Comparison of ENCODE assay signal across 12 cellular contexts in the genomic region with DNA sequence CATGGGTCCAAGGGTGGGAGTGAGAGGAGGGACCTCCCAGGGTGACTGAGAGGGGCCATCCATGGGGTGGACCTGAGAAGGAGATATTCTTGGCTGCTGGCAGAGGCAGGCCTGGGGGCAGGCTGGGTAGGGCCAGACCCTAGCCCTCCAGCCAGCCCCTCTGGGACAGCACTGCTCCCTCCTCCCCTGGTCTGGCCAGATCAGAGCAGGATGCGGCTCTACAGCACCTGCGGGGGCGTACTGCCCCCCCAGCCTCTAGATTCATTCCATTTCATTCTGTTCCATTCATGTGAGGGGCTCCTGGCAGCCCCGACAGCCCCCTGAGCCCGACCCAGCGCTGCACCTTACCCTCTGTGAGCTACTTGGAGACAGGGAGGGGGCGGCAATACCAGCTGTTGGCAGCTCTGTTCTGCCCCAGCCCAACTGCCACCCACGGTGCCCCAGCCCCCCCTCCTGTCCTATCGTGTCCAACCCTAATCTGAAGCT. TPM values are rescaled to one million over a fixed set of nuclear protein-coding genes. Genes with fewer than 3 reads are reported as not detected.
DNase-seq lines count a peak whose midpoint lies in the region; ATAC-seq and TF ChIP-seq lines count a peak whose summit lies in the region.
"Had no signal": no experiment of that assay in that cellular context is flagged by ENCODE, and none has a peak within 500 bp of the region (broad histone marks: within the 10 kb centered on the region; RNA-seq: fewer than 3 reads in every experiment).

No MANE protein-coding gene starts in this region.

- TF ChIP-seq CTCF in Peyer's patch (IDR thresholded peaks at IDR 0.05), result no peak
- TF ChIP-seq CTCF in foreskin fibroblast (IDR thresholded peaks at IDR 0.05; ENCODE audit: low read depth, low read length), result no peak
- TF ChIP-seq CTCF in osteoblast (IDR thresholded peaks at IDR 0.05; ENCODE audit: extremely low read depth, low read depth, low read length), result no peak

- H2AFZ ChIP-seq in ACC112 (ENCODE audit: low read length, unreplicated experiment), result no peak overlapping the region
- H2AFZ ChIP-seq in osteoblast (ENCODE audit: low read length), result peak overlapping the region; percentile 7
- H2AFZ ChIP-seq: PC-9 had no signal

- ATAC-seq in activated T-cell treated with anti-CD3 and anti-CD28 coated beads, Interleukin-2, amount 50 U/mL, for 4 hours, result no peak
- ATAC-seq: activated CD4-positive, alpha-beta T cell treated with anti-CD3 and anti-CD28 coated beads for 36 hours had no signal

- H3K36me3 Mint-ChIP-seq in activated T-cell treated with anti-CD3 and anti-CD28 coated beads, Interleukin-2, amount 50 U/mL, for 4 hours (ENCODE audit: insufficient read depth), result no peaks in the 10 kb centered on the region
- H3K36me3 Mint-ChIP-seq: activated naive CD8-positive, alpha-beta T cell treated with anti-CD3 and anti-CD28 coated beads, Interleukin-2, amount 10 ng/mL, durations not matched to agents 7 days and 5 days had no signal

- H3K27me3 ChIP-seq in ACC112 (ENCODE audit: insufficient read depth, low read length), result no peaks in the 10 kb centered on the region
- no peaks in the 10 kb centered on the region for H3K27me3 ChIP-seq in Peyer's patch
- no peaks in the 10 kb centered on the region for H3K27me3 ChIP-seq in osteoblast (ENCODE audit: insufficient read depth, low read length)

- H3K4me3 ChIP-seq in ACC112 (ENCODE audit: low read depth, low read length) (peak overlapping the region; percentile 75), Peyer's patch (peak overlapping the region; percentile 5 to 47 (median 22)), foreskin fibroblast (ENCODE audit: low read depth in 1 of 2, low read length in 2 of 2) (peak overlapping the region; percentile 51 to 53), osteoblast (ENCODE audit: insufficient read depth, low read length) (peak overlapping the region; percentile 80)
- H3K4me3 ChIP-seq: PC-9 had no signal

- H3K79me2 ChIP-seq in ACC112 (ENCODE audit: control insufficient read depth, insufficient read depth, low read length, unreplicated experiment), result no peaks in the 10 kb centered on the region
- peaks cover 24% of the 10 kb centered on the region for H3K79me2 ChIP-seq in osteoblast (ENCODE audit: insufficient read depth, low read length)

- no peaks in the 10 kb centered on the region for H3K4me1 Mint-ChIP-seq in activated T-cell treated with anti-CD3 and anti-CD28 coated beads, Interleukin-2, amount 50 U/mL, for 4 hours (ENCODE audit: low read depth)
- H3K4me1 Mint-ChIP-seq: activated CD4-positive, alpha-beta T cell treated with anti-CD3 and anti-CD28 coated beads for 36 hours; activated naive CD8-positive, alpha-beta T cell treated with anti-CD3 and anti-CD28 coated beads, Interleukin-2, amount 10 ng/mL, durations not matched to agents 7 days and 5 days had no signal

- no peaks in the 10 kb centered on the region for H3K9me3 ChIP-seq in Peyer's patch
- no peaks in the 10 kb centered on the region for H3K9me3 ChIP-seq in osteoblast (ENCODE audit: low read depth, low read length)

- H3K36me3 ChIP-seq in ACC112 (ENCODE audit: insufficient read depth, low read length), result no peaks in the 10 kb centered on the region
- peaks cover 0 to 5% (median 0%) of the 10 kb centered on the region in 3 donors for H3K36me3 ChIP-seq in Peyer's patch
- peaks cover 8% of the 10 kb centered on the region for H3K36me3 ChIP-seq in osteoblast (ENCODE audit: insufficient read depth, low read length)

- no peaks in the 10 kb centered on the region for H4K20me1 ChIP-seq in osteoblast (ENCODE audit: insufficient read depth, low read length)

- H3K4me1 ChIP-seq in ACC112 (ENCODE audit: control insufficient read depth, insufficient read depth, low read length, unreplicated experiment) (peaks cover 17% of the 10 kb centered on the region), Peyer's patch (peaks cover 0 to 23% (median 0%) of the 10 kb centered on the region in 4 donors), osteoblast (ENCODE audit: insufficient read depth, low read length) (peaks cover 19% of the 10 kb centered on the region)

- no peak for TF ChIP-seq POLR2A in Peyer's patch (IDR thresholded peaks at IDR 0.05)

- DNase-seq in Peyer's patch (no peak), foreskin fibroblast (no peak), osteoblast (ENCODE audit: insufficient read length, low spot score, missing footprints) (no peak), cerebellar cortex (ENCODE audit: low spot score) (no peak), C1 segment of cervical spinal cord (lab: John Stamatoyannopoulos, UW) (no peak), cortex of kidney (lab: John Stamatoyannopoulos, UW) (no peak)
- DNase-seq in activated T-cell treated with anti-CD3 and anti-CD28 coated beads, Interleukin-2, amount 50 U/mL, for 4 hours, result no peak
- DNase-seq: activated CD4-positive, alpha-beta T cell treated with anti-CD3 and anti-CD28 coated beads for 36 hours; activated naive CD8-positive, alpha-beta T cell treated with anti-CD3 and anti-CD28 coated beads, Interleukin-2, amount 10 ng/mL, durations not matched to agents 7 days and 5 days; NCI-H146; PC-9 had no signal

- H3K4me2 ChIP-seq in osteoblast (ENCODE audit: insufficient read depth, low read length), result peak overlapping the region; percentile 75
- H3K4me2 ChIP-seq: PC-9 had no signal

- H3K27ac ChIP-seq in ACC112 (ENCODE audit: low read depth, low read length) (no peak overlapping the region), Peyer's patch (peak overlapping the region; percentile 10 to 35 (median 24)), osteoblast (ENCODE audit: low read depth, low read length) (peak overlapping the region; percentile 50)
- H3K27ac ChIP-seq: PC-9 had no signal

- H3K4me3 Mint-ChIP-seq in activated T-cell treated with anti-CD3 and anti-CD28 coated beads, Interleukin-2, amount 50 U/mL, for 4 hours, result no peak overlapping the region
- H3K4me3 Mint-ChIP-seq: activated CD4-positive, alpha-beta T cell treated with anti-CD3 and anti-CD28 coated beads for 36 hours; activated naive CD8-positive, alpha-beta T cell treated with anti-CD3 and anti-CD28 coated beads, Interleukin-2, amount 10 ng/mL, durations not matched to agents 7 days and 5 days had no signal

- H3K9me3 Mint-ChIP-seq in activated T-cell treated with anti-CD3 and anti-CD28 coated beads, Interleukin-2, amount 50 U/mL, for 4 hours, result no peaks in the 10 kb centered on the region
- H3K9me3 Mint-ChIP-seq: activated naive CD8-positive, alpha-beta T cell treated with anti-CD3 and anti-CD28 coated beads, Interleukin-2, amount 10 ng/mL, durations not matched to agents 7 days and 5 days had no signal

- no peaks in the 10 kb centered on the region for H3K27me3 Mint-ChIP-seq in activated T-cell treated with anti-CD3 and anti-CD28 coated beads, Interleukin-2, amount 50 U/mL, for 4 hours (ENCODE audit: low read depth)
- H3K27me3 Mint-ChIP-seq: activated CD4-positive, alpha-beta T cell treated with anti-CD3 and anti-CD28 coated beads for 36 hours had no signal

RNA-seq across cellular contexts. Expression of gene MYRF, which starts 34.3 kb away (rescaled TPM):
- total RNA-seq in Peyer's patch (10 to 100 TPM; 18.2 to 80.9 (median 49.9) TPM), osteoblast (0.29 and 0.36 TPM in 2 replicates)
- 1 to 10 TPM in 1 of 3 donors, under 1 TPM in 2; 0.08 to 1.1 (median 0.24) TPM for total RNA-seq in activated T-cell treated with anti-CD3 and anti-CD28 coated beads, Interleukin-2, amount 50 U/mL, for 4 hours

RNA-seq across cellular contexts. Expression of gene DAGLA, which starts 37.9 kb away (rescaled TPM):
- total RNA-seq in Peyer's patch, result 10 to 100 TPM in 2 of 4 donors, 1 to 10 TPM in 2; 5.8 to 18.9 (median 10.2) TPM
- 2.9 and 3.6 TPM in 2 replicates for total RNA-seq in osteoblast
- under 1 TPM; 0.20 to 0.35 (median 0.21) TPM for total RNA-seq in activated T-cell treated with anti-CD3 and anti-CD28 coated beads, Interleukin-2, amount 50 U/mL, for 4 hours

Comparison
In these comparisons a context has a peak if more than half of its experiments do, and no peak if none do; other contexts are left out.
1. H3K4me3 ChIP-seq: peak in every context shown above with its lines; median percentile 80 in osteoblast; 75 in ACC112; 52 in foreskin fibroblast; 22 in Peyer's patch.
2. RNA of gene MYRF, which starts 34.3 kb away (total RNA-seq): 18.2 to 80.9 TPM in Peyer's patch; 0.29 to 0.36 TPM in osteoblast and 0.08 to 1.1 TPM in activated T-cell treated with anti-CD3 and anti-CD28 coated beads, Interleukin-2, amount 50 U/mL, for 4 hours; every median in the first group is over 4 times any median in the second.